Comparison of ENCODE assay signal across 3 cellular contexts in genomic region chr1:235646463-235646862, GRCh38.
TF ChIP-seq lines count a peak whose summit lies in the region.

No MANE protein-coding gene starts in this region.

TF ChIP-seq in SK-N-SH, 30 proteins besides CTCF, POLR2A, EP300 and RAD21:
- TF ChIP-seq GATA2 (CRISPR knock-in tag; IDR thresholded peaks at IDR 0.05) (peak; percentile 22; the same call in 1 of the 2 replicates), TCF12 (IDR thresholded peaks at IDR 0.05) (no peak)

TF ChIP-seq in SK-N-SH treated with all-trans-retinoic acid at 6 μM for 48 hours, 23 proteins besides CTCF, POLR2A, EP300 and RAD21:
- no peak for TF ChIP-seq ISL1 (CRISPR knock-in tag; IDR thresholded peaks at IDR 0.05)
- no peak for TF ChIP-seq POU6F1 (CRISPR knock-in tag; IDR thresholded peaks at IDR 0.05; ENCODE audit: borderline replicate concordance, low read depth)
- no peak for TF ChIP-seq ZNF70 (CRISPR knock-in tag; IDR thresholded peaks at IDR 0.05)
- no peak for TF ChIP-seq TSHZ2 (CRISPR knock-in tag; IDR thresholded peaks at IDR 0.05)
- no peak for TF ChIP-seq CREB5 (CRISPR knock-in tag; IDR thresholded peaks at IDR 0.05; ENCODE audit: low read depth)
- TF ChIP-seq PATZ1 (CRISPR knock-in tag; IDR thresholded peaks at IDR 0.05; ENCODE audit: borderline replicate concordance), result no peak
- no peak for TF ChIP-seq OSR1 (CRISPR knock-in tag; IDR thresholded peaks at IDR 0.05)
- TF ChIP-seq BACH2 (CRISPR knock-in tag; IDR thresholded peaks at IDR 0.05; ENCODE audit: borderline replicate concordance), result no peak
- no peak for TF ChIP-seq ARNTL (CRISPR knock-in tag; IDR thresholded peaks at IDR 0.05; ENCODE audit: borderline replicate concordance, low read depth)
- no peak for TF ChIP-seq GLIS3 (CRISPR knock-in tag; IDR thresholded peaks at IDR 0.05)

TF ChIP-seq in H1, 55 proteins besides CTCF, POLR2A, EP300 and RAD21:
- TF ChIP-seq JUND (IDR thresholded peaks at IDR 0.05; ENCODE audit: low read length) (no peak), CTBP2 (IDR thresholded peaks at IDR 0.05; ENCODE audit: borderline replicate concordance, insufficient read depth, insufficient read length, low read length) (no peak), RFX5 (IDR thresholded peaks at IDR 0.05; ENCODE audit: borderline replicate concordance, low read depth, low read length) (no peak), MAFK (IDR thresholded peaks at IDR 0.05; ENCODE audit: low read depth, low read length) (no peak), HDAC6 (IDR thresholded peaks at IDR 0.05; ENCODE audit: low read depth, low read length) (no peak), RXRA (IDR thresholded peaks at IDR 0.05; ENCODE audit: insufficient read depth, low read depth, low read length) (no peak), POLR2AphosphoS5 (IDR thresholded peaks at IDR 0.05; ENCODE audit: low read depth, low read length) (no peak), CBX5 (IDR thresholded peaks at IDR 0.05; ENCODE audit: low read depth, low read length) (no peak), ZNF274 (IDR thresholded peaks at IDR 0.05; ENCODE audit: borderline replicate concordance, extremely low read depth, low read length) (no peak), ATF3 (IDR thresholded peaks at IDR 0.05; ENCODE audit: insufficient read depth, low read depth, low read length) (no peak), SP1 (IDR thresholded peaks at IDR 0.05; ENCODE audit: low read depth, low read length) (no peak), TAF7 (optimal IDR thresholded peaks at IDR 0.05; ENCODE audit: borderline replicate concordance, low read depth, low read length) (no peak), RNF2 (IDR thresholded peaks at IDR 0.05; ENCODE audit: borderline replicate concordance, low read depth, low read length, missing control alignments, poor library complexity, severe bottlenecking) (no peak), TEAD4 (IDR thresholded peaks at IDR 0.05; ENCODE audit: low read depth, low read length) (no peak), GTF2F1 (IDR thresholded peaks at IDR 0.05; ENCODE audit: borderline replicate concordance, low read depth, low read length) (no peak), TBP (IDR thresholded peaks at IDR 0.05; ENCODE audit: low read depth, low read length) (no peak), BACH1 (IDR thresholded peaks at IDR 0.05; ENCODE audit: low read length) (no peak), NANOG (IDR thresholded peaks at IDR 0.05; ENCODE audit: insufficient read depth, low read depth, low read length, poor library complexity, severe bottlenecking) (no peak), NRF1 (IDR thresholded peaks at IDR 0.05; ENCODE audit: low read depth, low read length) (no peak), SIRT6 (IDR thresholded peaks at IDR 0.05; ENCODE audit: low read length) (no peak)
